14 cellular contexts compared by ENCODE assay signal in genomic region chr7:53993205-53993604, GRCh38.
"Had no signal": no experiment of that assay in that cellular context is flagged by ENCODE, and none has a peak within 500 bp of the region (broad histone marks: within the 10 kb centered on the region; RNA-seq: fewer than 3 reads in every experiment).

No MANE protein-coding gene starts in this region.

- H3K9me3 ChIP-seq: ascending aorta, sigmoid colon, thoracic aorta, upper lobe of right lung had no signal

- DNase-seq: activated CD4-positive, alpha-beta memory T cell treated with anti-CD3 and anti-CD28 coated beads, Interleukin-2, amount 10 ng/mL, durations not matched to agents 7 days and 5 days; activated CD4-positive, alpha-beta T cell treated with anti-CD3 and anti-CD28 coated beads for 4 hours; activated naive CD4-positive, alpha-beta T cell treated with anti-CD3 and anti-CD28 coated beads, Interleukin-2, amount 10 ng/mL, durations not matched to agents 7 days and 5 days; activated T-cell treated with anti-CD3 and anti-CD28 coated beads, Interleukin-2, amount 50 U/mL, for 24 hours; dermis blood vessel endothelial cell; effector memory CD8-positive, alpha-beta T cell; heart left ventricle; immature natural killer cell; sigmoid colon; spleen; upper lobe of right lung had no signal

- ATAC-seq: effector memory CD8-positive, alpha-beta T cell; heart left ventricle; upper lobe of right lung; WTC11 had no signal

- H3K4me3 ChIP-seq: ascending aorta, heart left ventricle, sigmoid colon, spleen, thoracic aorta, upper lobe of right lung had no signal

- H3K36me3 ChIP-seq: ascending aorta, heart left ventricle, sigmoid colon, spleen, thoracic aorta, upper lobe of right lung had no signal

- H3K4me1 ChIP-seq: ascending aorta, heart left ventricle, sigmoid colon, spleen, upper lobe of right lung had no signal
